In genomic region chr1:222904451-222904850, GRCh38 we compare ENCODE assay signal across 13 cellular contexts.
A peak's percentile ranks its signal among the peaks of the same experiment; 100 is the strongest.
DNase-seq lines count a peak whose midpoint lies in the region; ATAC-seq, FAIRE-seq and TF ChIP-seq lines count a peak whose summit lies in the region.
"Had no signal": no experiment of that assay in that cellular context is flagged by ENCODE, and none has a peak within 500 bp of the region (broad histone marks: within the 10 kb centered on the region; RNA-seq: fewer than 3 reads in every experiment).

No MANE protein-coding gene starts in this region.

- no peak for ATAC-seq in HG03280 (IDR thresholded peaks at IDR 0.05; ENCODE audit: unreplicated experiment)

- FAIRE-seq in endometrium (lab: Jason Lieb, UNC): peak; percentile 55
- FAIRE-seq: H1 had no signal

- no peak for TF ChIP-seq CTCF in thyroid gland (IDR thresholded peaks at IDR 0.05)

- TF ChIP-seq POLR2A in thyroid gland (IDR thresholded peaks at IDR 0.05): no peak

- no peaks in the 10 kb centered on the region for H3K4me1 ChIP-seq in thyroid gland
- H3K4me1 ChIP-seq: HAP-1 had no signal

- H3K4me3 ChIP-seq in thyroid gland (replicated peaks in 1 of 3): no peak overlapping the region
- H3K4me3 ChIP-seq: BLaER1 treated with 17β-estradiol and CSF1 and Interleukin-3, amounts not matched to agents 10 nM and 100 nM; HAP-1 had no signal

- no peaks in the 10 kb centered on the region for H3K36me3 ChIP-seq in thyroid gland
- H3K36me3 ChIP-seq: BLaER1 treated with 17β-estradiol and CSF1 and Interleukin-3, amounts not matched to agents 10 nM and 100 nM; HAP-1 had no signal

- no peaks in the 10 kb centered on the region for H3K9me3 ChIP-seq in thyroid gland
- H3K9me3 ChIP-seq: BLaER1 treated with 17β-estradiol and CSF1 and Interleukin-3, amounts not matched to agents 10 nM and 100 nM; HAP-1 had no signal

- no peak overlapping the region for H3K27ac ChIP-seq in thyroid gland
- H3K27ac ChIP-seq: BLaER1 treated with 17β-estradiol and CSF1 and Interleukin-3, amounts not matched to agents 10 nM and 100 nM had no signal

- peak; percentile 13 for DNase-seq in NCI-H146 (lab: John Stamatoyannopoulos, UW)
- DNase-seq in NCI-H146 treated with DMSO at 0.1 percent for 48 hours (lab: John Stamatoyannopoulos, UW; ENCODE audit: unreplicated experiment): no peak
- DNase-seq in NCI-H2081 treated with DMSO at 0.1 percent for 48 hours (lab: John Stamatoyannopoulos, UW): peak; percentile 59
- peak; percentile 58 to 66 for DNase-seq in thyroid gland
- no peak for DNase-seq in NCI-H2196 treated with DMSO at 0.1 percent for 48 hours (lab: John Stamatoyannopoulos, UW; ENCODE audit: unreplicated experiment)
- DNase-seq: ACHN; CD4-positive, CD25-positive, alpha-beta regulatory T cell; GF-D8 had no signal

- H3K27me3 ChIP-seq in thyroid gland: no peaks in the 10 kb centered on the region
- H3K27me3 ChIP-seq: BLaER1 treated with 17β-estradiol and CSF1 and Interleukin-3, amounts not matched to agents 10 nM and 100 nM had no signal

- 71 to 72% methylated on average over 6 of the region's 6 CpGs for whole genome bisulfite sequencing in thyroid gland, 2 donors

- intact Hi-C loops in thyroid gland (cut with DNase I): no loop called here

Comparison
In these comparisons a context has a peak if more than half of its experiments do, and no peak if none do; other contexts are left out.
1. DNase-seq: peak in NCI-H146 (single experiment), NCI-H2081 treated with DMSO at 0.1 percent for 48 hours (single experiment) and thyroid gland (2 of 2); none in NCI-H146 treated with DMSO at 0.1 percent for 48 hours (single experiment) and NCI-H2196 treated with DMSO at 0.1 percent for 48 hours (single experiment).